ENCODE assay signal across 8 cellular contexts in genomic region chr7:12490105-12490688, GRCh38.
DNase-seq lines count a peak whose midpoint lies in the region; ATAC-seq, FAIRE-seq and TF ChIP-seq lines count a peak whose summit lies in the region.

No MANE protein-coding gene starts in this region.

- no peaks in the 10 kb centered on the region for H3K9me3 ChIP-seq in CD4-positive, alpha-beta memory T cell (ENCODE audit: control insufficient read depth in 1 of 2, low read length in 2 of 2)
- no peaks in the 10 kb centered on the region for H3K9me3 ChIP-seq in breast epithelium

- H3K36me3 Mint-ChIP-seq in CD4-positive, alpha-beta memory T cell: no peaks in the 10 kb centered on the region
- H3K36me3 Mint-ChIP-seq in mesothelial cell of epicardium: no peaks in the 10 kb centered on the region

- no peak for TF ChIP-seq POLR2A in breast epithelium (IDR thresholded peaks at IDR 0.05)

- intact Hi-C loops in CD4-positive, alpha-beta memory T cell (cut with micrococcal nuclease): loop anchor here (1.0 to 2.0 kb wide), 5 partner anchors 32 to 655 kb away; no protein-coding TSS in a partner anchor
- intact Hi-C loops in breast epithelium (cut with DNase I; ENCODE audit: low total_unique reads) (no loop called here), sciatic nerve (cut with DNase I) (no loop called here)

- H3K4me3 Mint-ChIP-seq in CD4-positive, alpha-beta memory T cell: no peak overlapping the region
- H3K4me3 Mint-ChIP-seq in mesothelial cell of epicardium: no peak overlapping the region

- H3K36me3 ChIP-seq in CD4-positive, alpha-beta memory T cell (ENCODE audit: insufficient read depth, low read length): no peaks in the 10 kb centered on the region
- H3K36me3 ChIP-seq in breast epithelium: no peaks in the 10 kb centered on the region

- H3K4me3 ChIP-seq in CD4-positive, alpha-beta memory T cell (ENCODE audit: low read length in 2 of 2): no peak overlapping the region
- H3K4me3 ChIP-seq in breast epithelium: no peak overlapping the region

- no peak overlapping the region for H3K27ac ChIP-seq in CD4-positive, alpha-beta memory T cell (ENCODE audit: low read depth, low read length)
- no peak overlapping the region for H3K27ac ChIP-seq in breast epithelium

- H3K9me3 Mint-ChIP-seq in CD4-positive, alpha-beta memory T cell: no peaks in the 10 kb centered on the region
- H3K9me3 Mint-ChIP-seq in mesothelial cell of epicardium: no peaks in the 10 kb centered on the region

- peaks cover 0 to 2% (median under 1%) of the 10 kb centered on the region in 4 donors for H3K4me1 Mint-ChIP-seq in CD4-positive, alpha-beta memory T cell
- H3K4me1 Mint-ChIP-seq in mesothelial cell of epicardium: peaks cover 15% of the 10 kb centered on the region

- no peaks in the 10 kb centered on the region for H3K4me1 ChIP-seq in CD4-positive, alpha-beta memory T cell (ENCODE audit: insufficient read depth, low read length)
- H3K4me1 ChIP-seq in breast epithelium: no peaks in the 10 kb centered on the region

- POLR2A ChIA-PET in CD4-positive, alpha-beta memory T cell (lab: Charles Lee; ENCODE audit: partially characterized antibody): no interaction called here

- peak; percentile 91 for ATAC-seq in HG03354 (IDR thresholded peaks at IDR 0.05; ENCODE audit: poor library complexity, severe bottlenecking, unreplicated experiment)
- no peak for ATAC-seq in sciatic nerve

- TF ChIP-seq CTCF in breast epithelium (IDR thresholded peaks at IDR 0.05) (peak in 2 of 3 donors; percentile 25 to 45), mesothelial cell of epicardium (IDR thresholded peaks at IDR 0.05; ENCODE audit: unreplicated experiment) (peak; percentile 73)

- CTCF ChIA-PET in CD4-positive, alpha-beta memory T cell (lab: Charles Lee; ENCODE audit: partially characterized antibody): interaction anchor here (0.8 to 2.3 kb wide), 13 partner anchors 9 to 1966 kb away, joined by 3 to 16 read pairs (median 4); no protein-coding TSS in a partner anchor

- H3K27me3 Mint-ChIP-seq in CD4-positive, alpha-beta memory T cell: peaks cover 2 to 5% of the 10 kb centered on the region in 2 donors
- H3K27me3 Mint-ChIP-seq in mesothelial cell of epicardium (ENCODE audit: low read depth): no peaks in the 10 kb centered on the region

- FAIRE-seq in GM19239 (lab: Jason Lieb, UNC): peak; percentile 80

- DNase-seq in CD4-positive, alpha-beta memory T cell: peak in 4 of 5 donors; percentile 13 to 39 (median 31)
- no peak for DNase-seq in GM19239 (ENCODE audit: insufficient read length, low spot score)
- peak; percentile 7 to 67 for DNase-seq in NCI-H446 (lab: John Stamatoyannopoulos, UW)
- DNase-seq in breast epithelium (ENCODE audit: low spot score in 2 of 2): no peak
- DNase-seq in mesothelial cell of epicardium (ENCODE audit: low spot score in 2 of 2, unreplicated experiment in 2 of 2): no peak
- no peak for DNase-seq in stimulated activated CD4-positive, alpha-beta T cell treated with anti-CD3 and anti-CD28 coated beads, Interleukin-4, amount 100 ng/mL, for 4 hours
- no peak for DNase-seq in sciatic nerve (ENCODE audit: low spot score)

- no peak overlapping the region for H3K27ac Mint-ChIP-seq in CD4-positive, alpha-beta memory T cell
- H3K27ac Mint-ChIP-seq in mesothelial cell of epicardium: no peak overlapping the region

- H3K27me3 ChIP-seq in CD4-positive, alpha-beta memory T cell (ENCODE audit: insufficient read depth, low read length): no peaks in the 10 kb centered on the region
- H3K27me3 ChIP-seq in breast epithelium: peaks cover 0 to 3% of the 10 kb centered on the region in 2 donors

Comparison
In these comparisons a context has a peak if more than half of its experiments do, and no peak if none do; other contexts are left out.
1. DNase-seq: peak in CD4-positive, alpha-beta memory T cell (4 of 5) and NCI-H446 (2 of 2); none in GM19239 (single experiment), breast epithelium (0 of 2), mesothelial cell of epicardium (0 of 2), stimulated activated CD4-positive, alpha-beta T cell treated with anti-CD3 and anti-CD28 coated beads, Interleukin-4, amount 100 ng/mL, for 4 hours (0 of 2) and sciatic nerve (single experiment).